ENCODE assay signal across 8 cellular contexts in the genomic region with DNA sequence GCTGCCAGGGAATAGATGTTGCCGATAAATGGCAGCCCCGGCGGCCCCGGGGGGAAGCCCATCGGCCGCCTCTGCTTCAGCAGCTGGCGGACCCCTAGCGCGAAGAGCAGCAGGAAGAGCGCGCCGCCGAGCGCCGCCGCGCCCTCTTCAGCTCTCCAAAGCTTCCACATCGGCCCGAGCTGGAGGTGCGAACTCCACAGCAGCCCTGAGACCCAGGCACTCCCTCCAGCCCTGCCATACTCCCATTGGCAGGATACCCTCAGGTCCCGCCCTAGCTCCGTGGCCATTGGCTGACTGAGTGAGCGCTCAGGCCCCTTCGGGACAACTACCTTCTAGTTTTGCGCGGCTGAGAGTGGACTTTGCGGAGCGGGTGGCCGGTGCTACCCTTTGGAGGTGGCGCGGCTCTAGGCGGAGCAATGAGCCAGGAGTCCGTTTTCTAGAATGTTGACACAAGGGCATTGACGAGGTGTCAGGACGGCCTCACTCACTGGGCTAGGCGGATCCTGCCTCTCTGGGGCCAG. TPM values are rescaled to one million over a fixed set of nuclear protein-coding genes. Genes with fewer than 3 reads are reported as not detected.
A peak's percentile ranks its signal among the peaks of the same experiment; 100 is the strongest.
DNase-seq lines count a peak whose midpoint lies in the region; ATAC-seq and TF ChIP-seq lines count a peak whose summit lies in the region.

A gene with protein sequence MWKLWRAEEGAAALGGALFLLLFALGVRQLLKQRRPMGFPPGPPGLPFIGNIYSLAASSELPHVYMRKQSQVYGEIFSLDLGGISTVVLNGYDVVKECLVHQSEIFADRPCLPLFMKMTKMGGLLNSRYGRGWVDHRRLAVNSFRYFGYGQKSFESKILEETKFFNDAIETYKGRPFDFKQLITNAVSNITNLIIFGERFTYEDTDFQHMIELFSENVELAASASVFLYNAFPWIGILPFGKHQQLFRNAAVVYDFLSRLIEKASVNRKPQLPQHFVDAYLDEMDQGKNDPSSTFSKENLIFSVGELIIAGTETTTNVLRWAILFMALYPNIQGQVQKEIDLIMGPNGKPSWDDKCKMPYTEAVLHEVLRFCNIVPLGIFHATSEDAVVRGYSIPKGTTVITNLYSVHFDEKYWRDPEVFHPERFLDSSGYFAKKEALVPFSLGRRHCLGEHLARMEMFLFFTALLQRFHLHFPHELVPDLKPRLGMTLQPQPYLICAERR (minus strand): TSS at position 196 of the 521 bp plus-strand sequence. CDS start 26 bp downstream, at position 170.

- H3K4me3 ChIP-seq in esophagus (ENCODE audit: low read depth in 1 of 2, low read length in 2 of 2) (peak within 1 kb of the TSS; percentile 55 to 79), muscle layer of duodenum (ENCODE audit: low read depth in 1 of 2, low read length in 2 of 2) (peak within 1 kb of the TSS; percentile 71 to 91)

- ATAC-seq in GM21737 (IDR thresholded peaks at IDR 0.05; ENCODE audit: unreplicated experiment): peak; percentile 96

- 1% methylated on average over 27 to 36 of the region's 36 CpGs for WGBS in esophagus, 2 donors

- peak within 1 kb of the TSS; percentile 92 to 97 for H3K27ac ChIP-seq in esophagus (ENCODE audit: low read depth in 2 of 2, low read length in 1 of 2)
- peak within 1 kb of the TSS; percentile 34 for H3K27ac ChIP-seq in muscle layer of duodenum (ENCODE audit: low read length)

- H3K4me1 ChIP-seq in esophagus (ENCODE audit: control insufficient read depth in 2 of 2, insufficient read depth in 2 of 2, low read length in 1 of 2): no peaks in the 10 kb centered on the region
- peaks cover 3 to 14% of the 10 kb centered on the region in 2 donors for H3K4me1 ChIP-seq in muscle layer of duodenum (ENCODE audit: control insufficient read depth in 1 of 2, insufficient read depth in 2 of 2, low read length in 2 of 2)

- H3K36me3 ChIP-seq in esophagus (ENCODE audit: control insufficient read depth in 2 of 2, insufficient read depth in 2 of 2, low read length in 1 of 2) (no peaks in the 10 kb centered on the region), muscle layer of duodenum (ENCODE audit: control insufficient read depth in 1 of 2, insufficient read depth in 2 of 2, low read length in 2 of 2) (no peaks in the 10 kb centered on the region)

- H3K9me3 ChIP-seq in esophagus (ENCODE audit: control insufficient read depth in 2 of 2, insufficient read depth in 1 of 2, low read depth in 1 of 2, low read length in 1 of 2) (no peaks in the 10 kb centered on the region), muscle layer of duodenum (ENCODE audit: control insufficient read depth in 1 of 2, low read length in 2 of 2) (no peaks in the 10 kb centered on the region)

- DNase-seq in DMS53 treated with DMSO at 0.1 percent for 48 hours (lab: John Stamatoyannopoulos, UW; ENCODE audit: unreplicated experiment) (peak; percentile 98), KG1 (lab: John Stamatoyannopoulos, UW) (peak; percentile 88)
- DNase-seq in activated T-cell treated with anti-CD3 and anti-CD28 coated beads, Interleukin-2, amount 50 U/mL, for 48 hours: peak; percentile 93
- DNase-seq in stimulated activated CD8-positive, alpha-beta memory T cell treated with anti-CD3 and anti-CD28 coated beads, Interleukin-7, amount 100 ng/mL, for 4 hours (ENCODE audit: low read depth in 2 of 2): peak; percentile 85 to 86

- H3K27me3 ChIP-seq in esophagus (ENCODE audit: control insufficient read depth in 1 of 2, insufficient read depth in 2 of 2, low read length in 2 of 2) (no peaks in the 10 kb centered on the region), muscle layer of duodenum (ENCODE audit: low read depth, low read length) (no peaks in the 10 kb centered on the region)

TF ChIP-seq in PFSK-1, 5 proteins besides CTCF, POLR2A, EP300 and RAD21:
- TF ChIP-seq FOXP2 (optimal IDR thresholded peaks at IDR 0.05; ENCODE audit: borderline replicate concordance, extremely low read depth, extremely low read length, insufficient read depth) (peak; percentile 62), POLR2AphosphoS5 (IDR thresholded peaks at IDR 0.05; ENCODE audit: low read depth, low read length) (no peak)
TF ChIP-seq in PFSK-1: peak in this region for 1.

RNA-seq across cellular contexts. Expression of the gene that starts here (rescaled TPM):
- polyA plus RNA-seq in PFSK-1 (2012; ENCODE audit: insufficient read length, low read depth): 10.3 TPM
- polyA plus RNA-seq in esophagus: 10 to 100 TPM; 16.5 to 37.1 TPM

Comparison
In these comparisons a context has a peak if more than half of its experiments do, and no peak if none do; other contexts are left out.
1. Peak in every context shown above with its lines: DNase-seq, ATAC-seq, H3K4me3 ChIP-seq and H3K27ac ChIP-seq.